ENCODE assay signal across 2 cellular contexts in the genomic region with DNA sequence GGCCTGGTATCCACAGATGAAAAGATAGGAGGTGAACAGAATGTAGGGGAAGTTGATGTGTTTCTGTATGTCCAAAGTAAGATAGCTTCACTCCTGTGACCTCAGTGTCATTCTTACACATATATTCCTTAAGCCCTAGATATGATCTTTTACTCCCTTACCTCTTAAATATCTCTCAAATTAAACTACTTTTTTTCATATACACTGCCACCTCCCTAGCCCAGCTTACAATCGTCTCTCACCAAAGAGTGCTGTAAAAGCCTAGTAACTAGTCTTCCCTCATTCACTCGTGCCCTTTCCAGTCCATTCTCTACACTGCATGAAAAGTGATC.
TF ChIP-seq lines count a peak whose summit lies in the region.

No MANE protein-coding gene starts in this region.

TF ChIP-seq in A549, 52 proteins besides CTCF, POLR2A, EP300 and RAD21:
- no peak for TF ChIP-seq HOXB5 (CRISPR knock-in tag; IDR thresholded peaks at IDR 0.05)
- TF ChIP-seq, protein P1, sequence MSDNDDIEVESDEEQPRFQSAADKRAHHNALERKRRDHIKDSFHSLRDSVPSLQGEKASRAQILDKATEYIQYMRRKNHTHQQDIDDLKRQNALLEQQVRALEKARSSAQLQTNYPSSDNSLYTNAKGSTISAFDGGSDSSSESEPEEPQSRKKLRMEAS (IDR thresholded peaks at IDR 0.05): no peak
- TF ChIP-seq MAFK (IDR thresholded peaks at IDR 0.05; ENCODE audit: partially characterized antibody): no peak
- no peak for TF ChIP-seq KDM1A (IDR thresholded peaks at IDR 0.05; ENCODE audit: low read depth)
- TF ChIP-seq, protein P2, sequence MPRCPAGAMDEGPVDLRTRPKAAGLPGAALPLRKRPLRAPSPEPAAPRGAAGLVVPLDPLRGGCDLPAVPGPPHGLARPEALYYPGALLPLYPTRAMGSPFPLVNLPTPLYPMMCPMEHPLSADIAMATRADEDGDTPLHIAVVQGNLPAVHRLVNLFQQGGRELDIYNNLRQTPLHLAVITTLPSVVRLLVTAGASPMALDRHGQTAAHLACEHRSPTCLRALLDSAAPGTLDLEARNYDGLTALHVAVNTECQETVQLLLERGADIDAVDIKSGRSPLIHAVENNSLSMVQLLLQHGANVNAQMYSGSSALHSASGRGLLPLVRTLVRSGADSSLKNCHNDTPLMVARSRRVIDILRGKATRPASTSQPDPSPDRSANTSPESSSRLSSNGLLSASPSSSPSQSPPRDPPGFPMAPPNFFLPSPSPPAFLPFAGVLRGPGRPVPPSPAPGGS (IDR thresholded peaks at IDR 0.05): no peak
- no peak for TF ChIP-seq BHLHE40 (IDR thresholded peaks at IDR 0.05; ENCODE audit: low read depth, low read length)
- no peak for TF ChIP-seq HOXA7 (CRISPR knock-in tag; IDR thresholded peaks at IDR 0.05)
- no peak for TF ChIP-seq RCOR1 (IDR thresholded peaks at IDR 0.05; ENCODE audit: low read depth, low read length)

TF ChIP-seq in SK-N-SH, 30 proteins besides CTCF, POLR2A, EP300 and RAD21:
- TF ChIP-seq GATA2 (CRISPR knock-in tag; IDR thresholded peaks at IDR 0.05) (0 out of 2 replicates have a peak, but pooled peaks have one; percentile 4), FOXM1 (IDR thresholded peaks at IDR 0.05; ENCODE audit: low read depth) (no peak)
